7 cellular contexts compared by ENCODE assay signal in genomic region chr3:59313365-59313764, GRCh38.
DNase-seq lines count a peak whose midpoint lies in the region; ATAC-seq and TF ChIP-seq lines count a peak whose summit lies in the region.

No MANE protein-coding gene starts in this region.

- H3K4me3 ChIP-seq in foreskin fibroblast (ENCODE audit: low read depth in 1 of 2, low read length in 2 of 2) (no peak overlapping the region), smooth muscle cell (no peak overlapping the region)

- peak; percentile 91 for ATAC-seq in GM21390 (IDR thresholded peaks at IDR 0.05; ENCODE audit: unreplicated experiment)

- 83% methylated on average over 2 of the region's 2 CpGs for WGBS in smooth muscle cell (ENCODE audit: low lambda C conversion rate)

- H4K20me1 ChIP-seq in smooth muscle cell (ENCODE audit: low read depth): no peaks in the 10 kb centered on the region

- peak; percentile 53 for TF ChIP-seq CTCF in foreskin fibroblast (IDR thresholded peaks at IDR 0.05; ENCODE audit: low read depth, low read length)
- peak; percentile 35 for TF ChIP-seq CTCF in smooth muscle cell (IDR thresholded peaks at IDR 0.05; ENCODE audit: borderline replicate concordance, insufficient read depth, poor library complexity, severe bottlenecking)

- H3K36me3 ChIP-seq in smooth muscle cell (ENCODE audit: low read depth): no peaks in the 10 kb centered on the region

- peak; percentile 38 for DNase-seq in EL
- DNase-seq in LHCN-M2 (ENCODE audit: low read depth): peak; percentile 41
- peak; percentile 12 to 22 for DNase-seq in activated CD4-positive, alpha-beta T cell treated with anti-CD3 and anti-CD28 coated beads, Interleukin-2, amount 50 U/mL, for 4 hours
- DNase-seq in foreskin fibroblast: peak; percentile 2 to 26
- DNase-seq in smooth muscle cell (lab: John Stamatoyannopoulos, UW; ENCODE audit: unreplicated experiment): no peak
- DNase-seq in central memory CD4-positive, alpha-beta T cell: no peak

- H3K27ac ChIP-seq in smooth muscle cell (ENCODE audit: low read depth): no peak overlapping the region

- H3K27me3 ChIP-seq in smooth muscle cell (ENCODE audit: low read depth): no peaks in the 10 kb centered on the region

- no peaks in the 10 kb centered on the region for H3K79me2 ChIP-seq in smooth muscle cell (ENCODE audit: low read depth)

- no peak overlapping the region for H3K9ac ChIP-seq in smooth muscle cell (ENCODE audit: low read depth)

- H3K4me1 ChIP-seq in smooth muscle cell (ENCODE audit: low read depth): no peaks in the 10 kb centered on the region

- no peaks in the 10 kb centered on the region for H3F3A ChIP-seq in smooth muscle cell (ENCODE audit: low read depth)

- H2AFZ ChIP-seq in smooth muscle cell (ENCODE audit: low read depth): no peak overlapping the region

- H3K4me2 ChIP-seq in smooth muscle cell: no peak overlapping the region

- no peaks in the 10 kb centered on the region for H3K9me3 ChIP-seq in smooth muscle cell (replicated peaks; ENCODE audit: low read depth)

Comparison
In these comparisons a context has a peak if more than half of its experiments do, and no peak if none do; other contexts are left out.
1. DNase-seq: peak in EL (single experiment), LHCN-M2 (single experiment), activated CD4-positive, alpha-beta T cell treated with anti-CD3 and anti-CD28 coated beads, Interleukin-2, amount 50 U/mL, for 4 hours (2 of 2) and foreskin fibroblast (2 of 2); none in smooth muscle cell (single experiment) and central memory CD4-positive, alpha-beta T cell (single experiment).